In genomic region chr11:9214765-9215164, GRCh38 we compare ENCODE assay signal across 12 cellular contexts. TPM values are rescaled to one million over a fixed set of nuclear protein-coding genes. Genes with fewer than 3 reads are reported as not detected.
DNase-seq lines count a peak whose midpoint lies in the region; ATAC-seq and TF ChIP-seq lines count a peak whose summit lies in the region.
"Had no signal": no experiment of that assay in that cellular context is flagged by ENCODE, and none has a peak within 500 bp of the region (broad histone marks: within the 10 kb centered on the region; RNA-seq: fewer than 3 reads in every experiment).

No MANE protein-coding gene starts in this region.

- TF ChIP-seq CTCF in Calu3 (IDR thresholded peaks at IDR 0.05; ENCODE audit: unreplicated experiment): no peak
- TF ChIP-seq CTCF in activated CD8-positive, alpha-beta T cell treated with anti-CD3 and anti-CD28 coated beads for 36 hours (IDR thresholded peaks at IDR 0.05): no peak

- CTCF ChIA-PET in Calu3 (lab: Charles Lee): no interaction called here
- CTCF ChIA-PET in activated CD8-positive, alpha-beta T cell treated with anti-CD3 and anti-CD28 coated beads for 36 hours (lab: Charles Lee): no interaction called here

- POLR2A ChIA-PET in activated CD8-positive, alpha-beta T cell treated with anti-CD3 and anti-CD28 coated beads for 36 hours (lab: Charles Lee): interaction anchor here (0.6 kb wide), 1 partner anchor 95 kb away, joined by 4 read pairs; no protein-coding TSS in a partner anchor

- no TSS peak for BruUV-seq in Calu3 (replicated peaks; lab: Mats Ljungman, UMichigan)

- peaks cover 17% of the 10 kb centered on the region for H3K4me1 ChIP-seq in HUES6 (ENCODE audit: control insufficient read depth, insufficient read depth, low read length)

- no peak overlapping the region for H3K4me3 Mint-ChIP-seq in Calu3 (ENCODE audit: low read depth, unreplicated experiment)
- H3K4me3 Mint-ChIP-seq in activated CD8-positive, alpha-beta T cell treated with anti-CD3 and anti-CD28 coated beads for 36 hours: no peak overlapping the region

- no peak overlapping the region for H3K4me3 ChIP-seq in HUES6 (ENCODE audit: low read depth, low read length)
- H3K4me3 ChIP-seq: mucosa of descending colon, stomach had no signal

- ATAC-seq in activated CD8-positive, alpha-beta T cell treated with anti-CD3 and anti-CD28 coated beads for 36 hours: no peak
- ATAC-seq in HG03571 (IDR thresholded peaks at IDR 0.05; ENCODE audit: unreplicated experiment): no peak
- ATAC-seq: mucosa of descending colon had no signal

- no peak overlapping the region for H3K27ac Mint-ChIP-seq in Calu3 (ENCODE audit: unreplicated experiment)
- H3K27ac Mint-ChIP-seq in activated CD8-positive, alpha-beta T cell treated with anti-CD3 and anti-CD28 coated beads for 36 hours: peak overlapping the region; percentile 67

- no peaks in the 10 kb centered on the region for H3K27me3 Mint-ChIP-seq in Calu3 (ENCODE audit: unreplicated experiment)
- no peaks in the 10 kb centered on the region for H3K27me3 Mint-ChIP-seq in activated CD8-positive, alpha-beta T cell treated with anti-CD3 and anti-CD28 coated beads for 36 hours

- no peaks in the 10 kb centered on the region for H3K9me3 Mint-ChIP-seq in Calu3 (ENCODE audit: low read depth, unreplicated experiment)
- no peaks in the 10 kb centered on the region for H3K9me3 Mint-ChIP-seq in activated CD8-positive, alpha-beta T cell treated with anti-CD3 and anti-CD28 coated beads for 36 hours

- no peaks in the 10 kb centered on the region for H3K36me3 ChIP-seq in HUES6 (ENCODE audit: control insufficient read depth, insufficient read depth, low read length)
- H3K36me3 ChIP-seq: stomach had no signal

- H3K27me3 ChIP-seq in HUES6 (ENCODE audit: control insufficient read depth, insufficient read depth, low read length): no peaks in the 10 kb centered on the region
- H3K27me3 ChIP-seq: stomach had no signal

- H3K9ac ChIP-seq in HUES6 (ENCODE audit: low read length): no peak overlapping the region

- H3K27ac ChIP-seq in HUES6 (ENCODE audit: low read depth, low read length): peak overlapping the region; percentile 24; the same call in 1 of the 2 replicates
- H3K27ac ChIP-seq: stomach had no signal

- DNase-seq in Calu3 (peak; percentile 5), iris pigment epithelial cell (ENCODE audit: low read depth) (peak; percentile 63), MV-4-11 (lab: John Stamatoyannopoulos, UW) (no peak), NCI-H748 treated with DMSO at 0.1 percent for 48 hours (lab: John Stamatoyannopoulos, UW) (no peak), NCI-H2081 (lab: John Stamatoyannopoulos, UW) (no peak)
- no peak for DNase-seq in activated CD8-positive, alpha-beta T cell treated with anti-CD3 and anti-CD28 coated beads for 36 hours
- DNase-seq: activated effector memory CD4-positive, alpha-beta T cell treated with Interleukin-2 at 50 U/mL for 16 hours; central memory CD4-positive, alpha-beta T cell; mucosa of descending colon; stomach had no signal

- H3K9me3 ChIP-seq in HUES6 (ENCODE audit: control insufficient read depth, insufficient read depth, low read depth, low read length): no peaks in the 10 kb centered on the region
- H3K9me3 ChIP-seq: mucosa of descending colon, stomach had no signal

- H3K36me3 Mint-ChIP-seq in Calu3 (ENCODE audit: insufficient read depth, unreplicated experiment): no peaks in the 10 kb centered on the region
- H3K36me3 Mint-ChIP-seq in activated CD8-positive, alpha-beta T cell treated with anti-CD3 and anti-CD28 coated beads for 36 hours (ENCODE audit: low read depth): peaks cover 2% of the 10 kb centered on the region

- H3K4me1 Mint-ChIP-seq in Calu3 (ENCODE audit: low read depth, unreplicated experiment): peaks cover 25% of the 10 kb centered on the region
- H3K4me1 Mint-ChIP-seq in activated CD8-positive, alpha-beta T cell treated with anti-CD3 and anti-CD28 coated beads for 36 hours (ENCODE audit: low read depth): peaks cover 55% of the 10 kb centered on the region

- intact Hi-C loops in Calu3 (cut with micrococcal nuclease; ENCODE audit: unreplicated experiment): no loop called here
- intact Hi-C loops in activated CD8-positive, alpha-beta T cell treated with anti-CD3 and anti-CD28 coated beads for 36 hours (cut with micrococcal nuclease): loop anchor here (5.0 kb wide), 1 partner anchor 38 kb away; no protein-coding TSS in a partner anchor

RNA-seq across cellular contexts. Expression of gene DENND5A, which starts 50.4 kb away (rescaled TPM):
- total RNA-seq in Calu3 (2022): 31.6 and 40.0 TPM in 2 replicates
- 10 to 100 TPM; 40.6 to 44.3 TPM for total RNA-seq in activated CD8-positive, alpha-beta T cell treated with anti-CD3 and anti-CD28 coated beads for 36 hours

Comparison
In these comparisons a context has a peak if more than half of its experiments do, and no peak if none do; other contexts are left out.
1. DNase-seq: peak in Calu3 (single experiment) and iris pigment epithelial cell (single experiment); none in activated CD8-positive, alpha-beta T cell treated with anti-CD3 and anti-CD28 coated beads for 36 hours (single experiment), MV-4-11 (single experiment), NCI-H748 treated with DMSO at 0.1 percent for 48 hours (single experiment) and NCI-H2081 (0 of 2).